In genomic region chr7:143247372-143247771, GRCh38 we compare ENCODE assay signal across 23 cellular contexts. TPM values are rescaled to one million over a fixed set of nuclear protein-coding genes. Genes with fewer than 3 reads are reported as not detected.
"Had no signal": no experiment of that assay in that cellular context is flagged by ENCODE, and none has a peak within 500 bp of the region (broad histone marks: within the 10 kb centered on the region; RNA-seq: fewer than 3 reads in every experiment).

No MANE protein-coding gene starts in this region.

- H3K4me3 Mint-ChIP-seq: neural progenitor cell; stimulated activated naive CD8-positive, alpha-beta T cell treated with anti-CD3 and anti-CD28 coated beads, Interleukin-15, amount 100 ng/mL, for 72 hours had no signal

- DNase-seq: activated effector memory CD4-positive, alpha-beta T cell treated with Interleukin-2 at 50 U/mL for 16 hours; activated naive CD4-positive, alpha-beta T cell treated with anti-CD3 and anti-CD28 coated beads, Interleukin-2, amount 50 U/mL, for 16 hours; dermis blood vessel endothelial cell; effector memory CD4-positive, alpha-beta T cell; heart left ventricle; left lung; midbrain; stimulated activated CD4-positive, alpha-beta T cell treated with anti-CD3 and anti-CD28 coated beads, Interleukin-12 subunit alpha, Interleukin-12 subunit beta, amount 100 ng/mL, for 4 hours; stimulated activated CD4-positive, alpha-beta T cell treated with anti-CD3 and anti-CD28 coated beads, Interleukin-2, amount 100 ng/mL, for 24 hours; stimulated activated naive CD8-positive, alpha-beta T cell treated with anti-CD3 and anti-CD28 coated beads, Interleukin-15, amount 100 ng/mL, for 72 hours; trophoblast cell had no signal

- H3K27ac Mint-ChIP-seq: neural progenitor cell, progenitor cell of endocrine pancreas had no signal

- ATAC-seq: gastroesophageal sphincter; heart left ventricle; left lung; stimulated activated naive CD8-positive, alpha-beta T cell treated with anti-CD3 and anti-CD28 coated beads, Interleukin-15, amount 100 ng/mL, for 72 hours had no signal

- H3K36me3 Mint-ChIP-seq: neural progenitor cell had no signal

- H3K27me3 Mint-ChIP-seq: progenitor cell of endocrine pancreas; stimulated activated naive CD8-positive, alpha-beta T cell treated with anti-CD3 and anti-CD28 coated beads, Interleukin-15, amount 100 ng/mL, for 72 hours had no signal

RNA-seq across cellular contexts. Expression of gene TAS2R40, which starts 25.5 kb away (rescaled TPM):
- total RNA-seq: chondrocyte; dermis blood vessel endothelial cell; endothelial cell of umbilical vein; esophagus muscularis mucosa; gastroesophageal sphincter; heart left ventricle; kidney epithelial cell; left lung; lung microvascular endothelial cell; osteoblast; progenitor cell of endocrine pancreas; suprapubic skin; T-helper 1 cell treated with Interleukin-12 subunit alpha and Interleukin-12 subunit beta and Interleukin-4 antibody, amounts not matched to agents 30 ng/mL and 1 ng/mL, for 36 hours; vagina had no signal

RNA-seq across cellular contexts. Expression of gene TMEM139, which starts 37.4 kb away (rescaled TPM):
- total RNA-seq: chondrocyte, endothelial cell of umbilical vein, lung microvascular endothelial cell, osteoblast, vagina had no signal
